In the genomic region with DNA sequence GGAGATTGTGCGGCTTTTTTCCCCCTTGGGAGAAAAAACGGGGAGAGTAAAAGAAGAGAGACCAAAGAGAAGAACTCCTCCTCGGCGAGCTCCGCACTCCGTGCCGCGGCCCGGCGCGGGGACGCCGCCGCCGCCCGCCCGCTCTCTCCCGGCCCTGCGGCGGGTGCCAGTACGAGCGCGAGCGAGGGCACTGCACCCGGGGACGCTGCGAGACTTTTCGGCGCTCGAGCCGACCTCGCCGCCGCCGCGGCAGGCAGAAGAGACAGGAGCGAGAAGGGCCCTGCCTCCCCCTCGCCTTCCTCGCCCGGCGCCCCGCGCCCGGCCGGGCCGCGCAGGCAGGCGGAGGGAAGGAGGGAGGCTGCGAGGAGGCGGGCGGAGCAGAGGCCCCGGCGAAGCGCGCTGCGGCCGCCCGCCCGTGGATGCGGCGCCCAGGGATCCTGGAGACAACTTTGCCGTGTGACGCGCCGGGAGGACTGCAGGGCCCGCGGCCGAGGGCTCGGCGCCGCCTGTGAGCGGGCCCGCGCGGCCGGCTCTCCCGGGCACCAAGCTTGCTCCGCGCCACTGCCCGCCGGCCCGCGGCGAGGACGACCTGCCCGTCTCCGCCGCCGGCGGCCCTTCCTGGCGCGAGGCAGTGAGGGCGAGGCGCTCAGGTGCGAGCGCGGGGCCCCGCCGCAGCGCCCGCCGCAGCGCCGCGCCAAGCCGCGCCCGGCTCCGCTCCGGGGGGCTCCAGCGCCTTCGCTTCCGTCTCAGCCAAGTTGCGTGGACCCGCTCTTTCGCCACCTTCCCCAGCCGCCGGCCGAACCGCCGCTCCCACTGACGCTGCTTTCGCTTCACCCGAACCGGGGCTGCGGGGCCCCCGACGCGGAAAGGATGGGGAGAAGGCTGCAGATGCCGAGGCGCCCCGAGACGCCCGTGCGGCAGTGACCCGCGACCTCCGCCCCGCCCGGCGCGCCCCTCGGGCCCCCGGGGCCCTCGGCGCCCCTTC, we compare ENCODE assay signal across 9 cellular contexts. TPM values are rescaled to one million over a fixed set of nuclear protein-coding genes. Genes with fewer than 3 reads are reported as not detected.
A peak's percentile ranks its signal among the peaks of the same experiment; 100 is the strongest.
DNase-seq lines count a peak whose midpoint lies in the region; ATAC-seq and TF ChIP-seq lines count a peak whose summit lies in the region.
"Had no signal": no experiment of that assay in that cellular context is flagged by ENCODE, and none has a peak within 500 bp of the region (broad histone marks: within the 10 kb centered on the region; RNA-seq: fewer than 3 reads in every experiment).

No MANE protein-coding gene starts in this region.

- H3K9me3 ChIP-seq in OCI-LY7 (ENCODE audit: low read length) = no peaks in the 10 kb centered on the region

- no peak for DNase-seq in BJ (ENCODE audit: low read depth)
- DNase-seq in HEK293T (ENCODE audit: extremely low spot score) = peak; percentile 41
- DNase-seq in activated T-helper 2 cell treated with anti-CD3 and anti-CD28 coated beads, Interferon-gamma antibody, Interleukin-2, Interleukin-4, amounts not matched to agents 10 μg/mL and 5 μg/mL and 100 μg/mL, durations not matched to agents 14 hours and 24 hours and 36 hours (ENCODE audit: low spot score) = peak; percentile 11
- peak; percentile 44 for DNase-seq in hepatic stellate cell (ENCODE audit: low spot score)
- DNase-seq in stimulated activated CD4-positive, alpha-beta T cell treated with anti-CD3 and anti-CD28 coated beads, Interleukin-2, amount 100 ng/mL, for 4 hours (ENCODE audit: low read depth) = peak; percentile 4
- DNase-seq in OCI-LY7 (ENCODE audit: low spot score) = no peak

- H3K36me3 ChIP-seq in BJ (ENCODE audit: control insufficient read depth, insufficient read depth, low read length) = no peaks in the 10 kb centered on the region
- no peaks in the 10 kb centered on the region for H3K36me3 ChIP-seq in OCI-LY7 (ENCODE audit: insufficient read depth, low read length)

- no peaks in the 10 kb centered on the region for H3K79me2 ChIP-seq in OCI-LY7 (ENCODE audit: insufficient read depth, low read depth, low read length)

- no peak overlapping the region for H3K4me2 ChIP-seq in OCI-LY7 (ENCODE audit: low read length)

- intact Hi-C loops in activated T-helper 2 cell treated with anti-CD3 and anti-CD28 coated beads, Interferon-gamma antibody, Interleukin-2, Interleukin-4, amounts not matched to agents 10 μg/mL and 5 μg/mL and 100 μg/mL, durations not matched to agents 14 hours and 24 hours and 36 hours (cut with micrococcal nuclease) = loop anchor here (1.0 to 10.0 kb wide), 5 partner anchors 98 to 392 kb away; a partner anchor contains a TSS
- intact Hi-C loops in OCI-LY7 (cut with micrococcal nuclease; ENCODE audit: unreplicated experiment) = loop anchor here (5.0 kb wide), 1 partner anchor 332 kb away; no protein-coding TSS in a partner anchor

- H3K4me3 ChIP-seq in BJ (ENCODE audit: low read depth, low read length) (peak overlapping the region; percentile 45), OCI-LY7 (ENCODE audit: low read depth, low read length, poor library complexity, severe bottlenecking) (no peak overlapping the region)

- ATAC-seq in GM19324 (IDR thresholded peaks at IDR 0.05; ENCODE audit: low FRiP score, unreplicated experiment) (no peak), GM19463 (IDR thresholded peaks at IDR 0.05; ENCODE audit: unreplicated experiment) (no peak)

- CTCF ChIA-PET in BJ (lab: Yijun Ruan, JAX) (interaction anchor here (0.6 to 7.8 kb wide), 14 partner anchors 36 to 337 kb away, joined by 3 to 137 read pairs (median 6); no protein-coding TSS in a partner anchor), HEK293T (lab: Yijun Ruan, JAX) (no interaction called here), OCI-LY7 (lab: Charles Lee; ENCODE audit: unreplicated experiment) (no interaction called here)

- H3K36me3 Mint-ChIP-seq in activated T-helper 2 cell treated with anti-CD3 and anti-CD28 coated beads, Interferon-gamma antibody, Interleukin-2, Interleukin-4, amounts not matched to agents 10 μg/mL and 5 μg/mL and 100 μg/mL, durations not matched to agents 14 hours and 24 hours and 36 hours (ENCODE audit: low read depth) = no peaks in the 10 kb centered on the region

- H3K9me3 Mint-ChIP-seq in activated T-helper 2 cell treated with anti-CD3 and anti-CD28 coated beads, Interferon-gamma antibody, Interleukin-2, Interleukin-4, amounts not matched to agents 10 μg/mL and 5 μg/mL and 100 μg/mL, durations not matched to agents 14 hours and 24 hours and 36 hours = no peaks in the 10 kb centered on the region
- H3K9me3 Mint-ChIP-seq: nephron had no signal

- no peak overlapping the region for H3K27ac ChIP-seq in OCI-LY7 (ENCODE audit: low read depth, low read length, poor library complexity, severe bottlenecking)

- POLR2A ChIA-PET in BJ (lab: Charles Lee) = no interaction called here
- POLR2A ChIA-PET in HEK293T (lab: Yijun Ruan, JAX) = no interaction called here
- POLR2A ChIA-PET in OCI-LY7 (lab: Charles Lee) = no interaction called here

- H2AFZ ChIP-seq in OCI-LY7 (ENCODE audit: low read length) = no peak overlapping the region

- peak overlapping the region; percentile 51 for H3K4me3 Mint-ChIP-seq in activated T-helper 2 cell treated with anti-CD3 and anti-CD28 coated beads, Interferon-gamma antibody, Interleukin-2, Interleukin-4, amounts not matched to agents 10 μg/mL and 5 μg/mL and 100 μg/mL, durations not matched to agents 14 hours and 24 hours and 36 hours (ENCODE audit: low read depth)

- no peaks in the 10 kb centered on the region for H4K20me1 ChIP-seq in OCI-LY7 (ENCODE audit: insufficient read depth, low read length)

- peaks cover 31% of the 10 kb centered on the region for H3K27me3 ChIP-seq in BJ (ENCODE audit: control insufficient read depth, insufficient read depth, low read length)

- BruUV-seq in OCI-LY7 (replicated peaks; lab: Mats Ljungman, UMichigan) = no TSS peak

- no peaks in the 10 kb centered on the region for H3K4me1 ChIP-seq in OCI-LY7 (ENCODE audit: insufficient read depth, low read length, poor library complexity, severe bottlenecking)

- peaks cover 10% of the 10 kb centered on the region for H3K4me1 Mint-ChIP-seq in activated T-helper 2 cell treated with anti-CD3 and anti-CD28 coated beads, Interferon-gamma antibody, Interleukin-2, Interleukin-4, amounts not matched to agents 10 μg/mL and 5 μg/mL and 100 μg/mL, durations not matched to agents 14 hours and 24 hours and 36 hours (ENCODE audit: low read depth)

- H3K27ac Mint-ChIP-seq in activated T-helper 2 cell treated with anti-CD3 and anti-CD28 coated beads, Interferon-gamma antibody, Interleukin-2, Interleukin-4, amounts not matched to agents 10 μg/mL and 5 μg/mL and 100 μg/mL, durations not matched to agents 14 hours and 24 hours and 36 hours = no peak overlapping the region
- H3K27ac Mint-ChIP-seq: nephron had no signal

- no peak for TF ChIP-seq CTCF in BJ (IDR thresholded peaks at IDR 0.05; ENCODE audit: insufficient read depth, low read depth, low read length)
- no peak for TF ChIP-seq CTCF in OCI-LY7 (conservative IDR thresholded peaks at IDR 0.05; ENCODE audit: low read length)

- H3K9me2 ChIP-seq in OCI-LY7 (ENCODE audit: insufficient read depth, low read length) = no peaks in the 10 kb centered on the region

- peaks cover 55% of the 10 kb centered on the region for H3K27me3 Mint-ChIP-seq in activated T-helper 2 cell treated with anti-CD3 and anti-CD28 coated beads, Interferon-gamma antibody, Interleukin-2, Interleukin-4, amounts not matched to agents 10 μg/mL and 5 μg/mL and 100 μg/mL, durations not matched to agents 14 hours and 24 hours and 36 hours (ENCODE audit: low read depth)

TF ChIP-seq in HEK293T, 16 proteins besides CTCF, POLR2A, EP300 and RAD21:
- TF ChIP-seq HDGF (IDR thresholded peaks at IDR 0.05; ENCODE audit: borderline replicate concordance) = no peak
- TF ChIP-seq L3MBTL2 (conservative IDR thresholded peaks at IDR 0.05) = no peak
- TF ChIP-seq ARNT (IDR thresholded peaks at IDR 0.05) = no peak
- no peak for TF ChIP-seq LEF1 (IDR thresholded peaks at IDR 0.05; ENCODE audit: borderline replicate concordance)
- TF ChIP-seq FOXA1 (IDR thresholded peaks at IDR 0.05) = no peak
- TF ChIP-seq TARDBP (IDR thresholded peaks at IDR 0.05) = no peak
- no peak for TF ChIP-seq BHLHE40 (IDR thresholded peaks at IDR 0.05; ENCODE audit: borderline replicate concordance)
- TF ChIP-seq FOXM1 (IDR thresholded peaks at IDR 0.05; ENCODE audit: borderline replicate concordance) = no peak
- TF ChIP-seq ELF4 (IDR thresholded peaks at IDR 0.05) = no peak
- TF ChIP-seq CTBP1 (IDR thresholded peaks at IDR 0.05; ENCODE audit: borderline replicate concordance) = no peak
- TF ChIP-seq, protein P1, sequence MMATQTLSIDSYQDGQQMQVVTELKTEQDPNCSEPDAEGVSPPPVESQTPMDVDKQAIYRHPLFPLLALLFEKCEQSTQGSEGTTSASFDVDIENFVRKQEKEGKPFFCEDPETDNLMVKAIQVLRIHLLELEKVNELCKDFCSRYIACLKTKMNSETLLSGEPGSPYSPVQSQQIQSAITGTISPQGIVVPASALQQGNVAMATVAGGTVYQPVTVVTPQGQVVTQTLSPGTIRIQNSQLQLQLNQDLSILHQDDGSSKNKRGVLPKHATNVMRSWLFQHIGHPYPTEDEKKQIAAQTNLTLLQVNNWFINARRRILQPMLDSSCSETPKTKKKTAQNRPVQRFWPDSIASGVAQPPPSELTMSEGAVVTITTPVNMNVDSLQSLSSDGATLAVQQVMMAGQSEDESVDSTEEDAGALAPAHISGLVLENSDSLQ (IDR thresholded peaks at IDR 0.05) = no peak
- TF ChIP-seq SP1 (IDR thresholded peaks at IDR 0.05) = no peak
- no peak for TF ChIP-seq FOXK2 (IDR thresholded peaks at IDR 0.05)
- no peak for TF ChIP-seq ZNF384 (IDR thresholded peaks at IDR 0.05)
- no peak for TF ChIP-seq NFRKB (IDR thresholded peaks at IDR 0.05)
- TF ChIP-seq SUZ12 (IDR thresholded peaks at IDR 0.05) = no peak

RNA-seq across cellular contexts. Expression of a gene that starts 0.7 kb away (rescaled TPM):
- polyA plus RNA-seq in BJ (2011; rRNA removed) = 3.3 and 3.9 TPM in 2 replicates
- polyA minus RNA-seq in BJ (2011; rRNA and poly(A)+ RNA removed) = 2.9 and 5.1 TPM in 2 replicates
- total RNA-seq in activated T-helper 2 cell treated with anti-CD3 and anti-CD28 coated beads, Interferon-gamma antibody, Interleukin-2, Interleukin-4, amounts not matched to agents 10 μg/mL and 5 μg/mL and 100 μg/mL, durations not matched to agents 14 hours and 24 hours and 36 hours = not detected in 2 replicates
- not detected in 2 replicates for total RNA-seq in OCI-LY7 (2014; rRNA removed; shearing (Covaris generic))
- total RNA-seq in OCI-LY7 (2022) = not detected in 2 replicates

Comparison
In these comparisons a context has a peak if more than half of its experiments do, and no peak if none do; other contexts are left out.
1. DNase-seq: peak in HEK293T (single experiment), activated T-helper 2 cell treated with anti-CD3 and anti-CD28 coated beads, Interferon-gamma antibody, Interleukin-2, Interleukin-4, amounts not matched to agents 10 μg/mL and 5 μg/mL and 100 μg/mL, durations not matched to agents 14 hours and 24 hours and 36 hours (single experiment), hepatic stellate cell (single experiment) and stimulated activated CD4-positive, alpha-beta T cell treated with anti-CD3 and anti-CD28 coated beads, Interleukin-2, amount 100 ng/mL, for 4 hours (single experiment); none in BJ (single experiment) and OCI-LY7 (single experiment).